ENCODE assay signal across 1 cellular context in genomic region chr17:7281953-7282751, GRCh38.
TF ChIP-seq lines count a peak whose summit lies in the region.

No MANE protein-coding gene starts in this region.

TF ChIP-seq in endothelial cell of umbilical vein, 7 proteins besides CTCF, POLR2A, EP300 and RAD21:
- TF ChIP-seq, protein P1, sequence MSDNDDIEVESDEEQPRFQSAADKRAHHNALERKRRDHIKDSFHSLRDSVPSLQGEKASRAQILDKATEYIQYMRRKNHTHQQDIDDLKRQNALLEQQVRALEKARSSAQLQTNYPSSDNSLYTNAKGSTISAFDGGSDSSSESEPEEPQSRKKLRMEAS (IDR thresholded peaks at IDR 0.05; ENCODE audit: insufficient read depth, insufficient read length), result no peak
- TF ChIP-seq EZH2 (IDR thresholded peaks at IDR 0.05; ENCODE audit: borderline replicate concordance, low read depth, low read length, severe bottlenecking), result peak; percentile 70
TF ChIP-seq in endothelial cell of umbilical vein: peak in this region for 1.
